In genomic region chr3:191290311-191291025, GRCh38 we compare ENCODE assay signal across 11 cellular contexts. TPM values are rescaled to one million over a fixed set of nuclear protein-coding genes. Genes with fewer than 3 reads are reported as not detected.
DNase-seq lines count a peak whose midpoint lies in the region; ATAC-seq and TF ChIP-seq lines count a peak whose summit lies in the region.
"Had no signal": no experiment of that assay in that cellular context is flagged by ENCODE, and none has a peak within 500 bp of the region (broad histone marks: within the 10 kb centered on the region; RNA-seq: fewer than 3 reads in every experiment).

No MANE protein-coding gene starts in this region.

- H3K36me3 Mint-ChIP-seq in activated naive CD4-positive, alpha-beta T cell treated with anti-CD3 and anti-CD28 coated beads, Interleukin-2, amount 50 U/mL, for 72 hours: no peaks in the 10 kb centered on the region
- no peaks in the 10 kb centered on the region for H3K36me3 Mint-ChIP-seq in naive thymus-derived CD8-positive, alpha-beta T cell

- peak overlapping the region; percentile 79 for H3K4me2 ChIP-seq in KMS-11

- POLR2A ChIA-PET in naive thymus-derived CD8-positive, alpha-beta T cell (lab: Charles Lee): no interaction called here

- H3K4me1 Mint-ChIP-seq in naive thymus-derived CD8-positive, alpha-beta T cell: peaks cover 0 to 23% (median 0%) of the 10 kb centered on the region in 4 donors

- TF ChIP-seq CTCF in KMS-11 (conservative IDR thresholded peaks at IDR 0.05; ENCODE audit: low read depth, low read length): no peak
- no peak for TF ChIP-seq CTCF in fibroblast of villous mesenchyme (IDR thresholded peaks at IDR 0.05; ENCODE audit: insufficient read depth, low read depth, low read length)

- peak overlapping the region; percentile 6; the same call in 1 of the 2 replicates for H3K9ac ChIP-seq in KMS-11

- peak overlapping the region; percentile 55 for H3K27ac ChIP-seq in KMS-11

- no peaks in the 10 kb centered on the region for H3K27me3 ChIP-seq in KMS-11 (ENCODE audit: insufficient read depth, low read depth)

- H3K4me3 Mint-ChIP-seq in naive thymus-derived CD8-positive, alpha-beta T cell: peak overlapping the region in 3 of 10 donors; percentile 5 to 60 (median 35)

- H4K20me1 ChIP-seq in KMS-11 (ENCODE audit: insufficient read depth): no peaks in the 10 kb centered on the region

- peak overlapping the region; percentile 83 for H3K4me3 ChIP-seq in KMS-11 (IDR thresholded peaks at IDR 0.05; ENCODE audit: insufficient read depth, low read depth, low read length)
- no peak overlapping the region for H3K4me3 ChIP-seq in fibroblast of villous mesenchyme (ENCODE audit: low read depth, low read length)
- H3K4me3 ChIP-seq: HAP-1 had no signal

- no peaks in the 10 kb centered on the region for H3K36me3 ChIP-seq in KMS-11 (ENCODE audit: insufficient read depth)
- H3K36me3 ChIP-seq: HAP-1 had no signal

- H3K79me2 ChIP-seq in KMS-11 (ENCODE audit: insufficient read depth, low read depth): no peaks in the 10 kb centered on the region

- peak; percentile 11 for DNase-seq in fibroblast of villous mesenchyme (ENCODE audit: low read depth)
- no peak for DNase-seq in activated naive CD4-positive, alpha-beta T cell treated with anti-CD3 and anti-CD28 coated beads, Interleukin-2, amount 50 U/mL, for 72 hours (ENCODE audit: low spot score in 2 of 2)
- DNase-seq in naive thymus-derived CD8-positive, alpha-beta T cell: no peak
- no peak for DNase-seq in inferior parietal cortex (ENCODE audit: extremely low spot score)
- no peak for DNase-seq in stimulated activated CD8-positive, alpha-beta memory T cell treated with anti-CD3 and anti-CD28 coated beads, Interleukin-4, amount 100 ng/mL, for 48 hours

- H2AFZ ChIP-seq in KMS-11 (ENCODE audit: low read depth): peak overlapping the region; percentile 36

- ATAC-seq in GM18502 (IDR thresholded peaks at IDR 0.05; ENCODE audit: poor library complexity, unreplicated experiment) (peak; percentile 90), GM21717 (IDR thresholded peaks at IDR 0.05; ENCODE audit: unreplicated experiment) (peak; percentile 80)
- no peak for ATAC-seq in activated naive CD4-positive, alpha-beta T cell treated with anti-CD3 and anti-CD28 coated beads, Interleukin-2, amount 50 U/mL, for 72 hours
- ATAC-seq in naive thymus-derived CD8-positive, alpha-beta T cell: no peak

- H3K27me3 Mint-ChIP-seq in naive thymus-derived CD8-positive, alpha-beta T cell: no peaks in the 10 kb centered on the region

- no peaks in the 10 kb centered on the region for H3K9me3 Mint-ChIP-seq in activated naive CD4-positive, alpha-beta T cell treated with anti-CD3 and anti-CD28 coated beads, Interleukin-2, amount 50 U/mL, for 72 hours
- peaks cover 0 to 3% (median 0%) of the 10 kb centered on the region in 9 donors for H3K9me3 Mint-ChIP-seq in naive thymus-derived CD8-positive, alpha-beta T cell

- H3K4me1 ChIP-seq in KMS-11 (ENCODE audit: low read depth, poor library complexity, severe bottlenecking): peaks cover 41% of the 10 kb centered on the region
- H3K4me1 ChIP-seq: HAP-1 had no signal

- no peak overlapping the region for H3K27ac Mint-ChIP-seq in activated naive CD4-positive, alpha-beta T cell treated with anti-CD3 and anti-CD28 coated beads, Interleukin-2, amount 50 U/mL, for 72 hours
- peak overlapping the region in 1 of 10 donors; percentile 57 for H3K27ac Mint-ChIP-seq in naive thymus-derived CD8-positive, alpha-beta T cell

RNA-seq across cellular contexts. Expression of gene CCDC50, which starts 38.7 kb away (rescaled TPM):
- 102 and 107 TPM in 2 replicates for total RNA-seq in fibroblast of villous mesenchyme
- 10 to 100 TPM in 1 of 2 donors, 1 to 10 TPM in 1; 5.6 to 10.9 TPM for total RNA-seq in activated naive CD4-positive, alpha-beta T cell treated with anti-CD3 and anti-CD28 coated beads, Interleukin-2, amount 50 U/mL, for 72 hours
- 1 to 10 TPM; 3.2 to 4.4 TPM for total RNA-seq in naive thymus-derived CD8-positive, alpha-beta T cell
- under 1 TPM; 0.80 to 0.99 (median 0.99) TPM for polyA plus RNA-seq in naive thymus-derived CD8-positive, alpha-beta T cell

RNA-seq across cellular contexts. Expression of gene UTS2B, which starts 39.9 kb away (rescaled TPM):
- total RNA-seq in fibroblast of villous mesenchyme: 0.64 and 0.86 TPM in 2 replicates
- not detected for total RNA-seq in activated naive CD4-positive, alpha-beta T cell treated with anti-CD3 and anti-CD28 coated beads, Interleukin-2, amount 50 U/mL, for 72 hours
- not detected for total RNA-seq in naive thymus-derived CD8-positive, alpha-beta T cell
- polyA plus RNA-seq in naive thymus-derived CD8-positive, alpha-beta T cell: not detected
- total RNA-seq: liver, temporal lobe had no signal

Comparison
In these comparisons a context has a peak if more than half of its experiments do, and no peak if none do; other contexts are left out.
1. ATAC-seq: peak in GM18502 (single experiment) and GM21717 (single experiment); none in activated naive CD4-positive, alpha-beta T cell treated with anti-CD3 and anti-CD28 coated beads, Interleukin-2, amount 50 U/mL, for 72 hours (0 of 2) and naive thymus-derived CD8-positive, alpha-beta T cell (0 of 2).